In genomic region chr17:8968503-8968902, GRCh38 we compare ENCODE assay signal across 24 cellular contexts. TPM values are rescaled to one million over a fixed set of nuclear protein-coding genes. Genes with fewer than 3 reads are reported as not detected.
"Had no signal": no experiment of that assay in that cellular context is flagged by ENCODE, and none has a peak within 500 bp of the region (broad histone marks: within the 10 kb centered on the region; RNA-seq: fewer than 3 reads in every experiment).

No MANE protein-coding gene starts in this region.

- ATAC-seq: left lung; naive thymus-derived CD8-positive, alpha-beta T cell; SK-N-SH treated with all-trans-retinoic acid at 6 μM for 48 hours had no signal

- DNase-seq: activated CD4-positive, alpha-beta T cell treated with anti-CD3 and anti-CD28 coated beads for 4 hours; activated naive CD4-positive, alpha-beta T cell; activated T-cell treated with anti-CD3 and anti-CD28 coated beads, Interleukin-2, amount 50 U/mL, for 48 hours; amniotic stem cell; caudate nucleus; colonic mucosa; effector CD4-positive, alpha-beta T cell; esophagus squamous epithelium; kidney; left lung; naive thymus-derived CD8-positive, alpha-beta T cell; nucleus accumbens; posterior cingulate gyrus; retina; SHP77 treated with DMSO at 0.1 percent for 48 hours; stimulated activated CD4-positive, alpha-beta T cell treated with anti-CD3 and anti-CD28 coated beads, Interleukin-2, amount 100 ng/mL, for 48 hours; stimulated activated naive CD4-positive, alpha-beta T cell treated with Interleukin-2 at 50 U/mL for 16 hours; upper lobe of left lung; WERI-Rb-1 had no signal

- H3K27me3 Mint-ChIP-seq: naive thymus-derived CD8-positive, alpha-beta T cell had no signal

RNA-seq across cellular contexts. Expression of gene PIK3R5, which starts 3.0 kb away (rescaled TPM):
- total RNA-seq: endothelial cell of umbilical vein, fibroblast of villous mesenchyme, glomerular endothelial cell had no signal
- polyA plus RNA-seq: endothelial cell of umbilical vein, hepatocyte had no signal

RNA-seq across cellular contexts. Expression of gene NTN1, which starts 52.8 kb away (rescaled TPM):
- polyA plus RNA-seq: naive thymus-derived CD8-positive, alpha-beta T cell had no signal
